1 cellular context compared by ENCODE assay signal in genomic region chr20:50237349-50237748, GRCh38.
TF ChIP-seq lines count a peak whose summit lies in the region.

No MANE protein-coding gene starts in this region.

TF ChIP-seq in HepG2, 621 proteins besides CTCF, POLR2A, EP300 and RAD21 (continued from another document and continues in another):
- TF ChIP-seq, protein P1, sequence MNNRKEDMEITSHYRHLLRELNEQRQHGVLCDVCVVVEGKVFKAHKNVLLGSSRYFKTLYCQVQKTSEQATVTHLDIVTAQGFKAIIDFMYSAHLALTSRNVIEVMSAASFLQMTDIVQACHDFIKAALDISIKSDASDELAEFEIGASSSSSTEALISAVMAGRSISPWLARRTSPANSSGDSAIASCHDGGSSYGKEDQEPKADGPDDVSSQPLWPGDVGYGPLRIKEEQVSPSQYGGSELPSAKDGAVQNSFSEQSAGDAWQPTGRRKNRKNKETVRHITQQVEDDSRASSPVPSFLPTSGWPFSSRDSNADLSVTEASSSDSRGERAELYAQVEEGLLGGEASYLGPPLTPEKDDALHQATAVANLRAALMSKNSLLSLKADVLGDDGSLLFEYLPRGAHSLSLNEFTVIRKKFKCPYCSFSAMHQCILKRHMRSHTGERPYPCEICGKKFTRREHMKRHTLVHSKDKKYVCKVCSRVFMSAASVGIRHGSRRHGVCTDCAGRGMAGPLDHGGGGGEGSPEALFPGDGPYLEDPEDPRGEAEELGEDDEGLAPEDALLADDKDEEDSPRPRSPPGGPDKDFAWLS (CRISPR knock-in tag; IDR thresholded peaks at IDR 0.05; ENCODE audit: borderline replicate concordance) = no peak
- no peak for TF ChIP-seq ZSCAN20 (CRISPR knock-in tag; IDR thresholded peaks at IDR 0.05; ENCODE audit: borderline replicate concordance)
- TF ChIP-seq FOSL2 (CRISPR knock-in tag; IDR thresholded peaks at IDR 0.05) = peak; percentile 44
- no peak for TF ChIP-seq SOX6 (IDR thresholded peaks at IDR 0.05)
- TF ChIP-seq SOX6 (CRISPR knock-in tag; IDR thresholded peaks at IDR 0.05) = peak; percentile 84
- TF ChIP-seq PAWR (CRISPR knock-in tag; IDR thresholded peaks at IDR 0.05; ENCODE audit: borderline replicate concordance) = no peak
- TF ChIP-seq CHCHD3 (CRISPR knock-in tag; IDR thresholded peaks at IDR 0.05) = no peak
- no peak for TF ChIP-seq ZNF136 (CRISPR knock-in tag; IDR thresholded peaks at IDR 0.05; ENCODE audit: low read depth)
- no peak for TF ChIP-seq NAIF1 (CRISPR knock-in tag; IDR thresholded peaks at IDR 0.05; ENCODE audit: borderline replicate concordance)
- TF ChIP-seq, protein P2, sequence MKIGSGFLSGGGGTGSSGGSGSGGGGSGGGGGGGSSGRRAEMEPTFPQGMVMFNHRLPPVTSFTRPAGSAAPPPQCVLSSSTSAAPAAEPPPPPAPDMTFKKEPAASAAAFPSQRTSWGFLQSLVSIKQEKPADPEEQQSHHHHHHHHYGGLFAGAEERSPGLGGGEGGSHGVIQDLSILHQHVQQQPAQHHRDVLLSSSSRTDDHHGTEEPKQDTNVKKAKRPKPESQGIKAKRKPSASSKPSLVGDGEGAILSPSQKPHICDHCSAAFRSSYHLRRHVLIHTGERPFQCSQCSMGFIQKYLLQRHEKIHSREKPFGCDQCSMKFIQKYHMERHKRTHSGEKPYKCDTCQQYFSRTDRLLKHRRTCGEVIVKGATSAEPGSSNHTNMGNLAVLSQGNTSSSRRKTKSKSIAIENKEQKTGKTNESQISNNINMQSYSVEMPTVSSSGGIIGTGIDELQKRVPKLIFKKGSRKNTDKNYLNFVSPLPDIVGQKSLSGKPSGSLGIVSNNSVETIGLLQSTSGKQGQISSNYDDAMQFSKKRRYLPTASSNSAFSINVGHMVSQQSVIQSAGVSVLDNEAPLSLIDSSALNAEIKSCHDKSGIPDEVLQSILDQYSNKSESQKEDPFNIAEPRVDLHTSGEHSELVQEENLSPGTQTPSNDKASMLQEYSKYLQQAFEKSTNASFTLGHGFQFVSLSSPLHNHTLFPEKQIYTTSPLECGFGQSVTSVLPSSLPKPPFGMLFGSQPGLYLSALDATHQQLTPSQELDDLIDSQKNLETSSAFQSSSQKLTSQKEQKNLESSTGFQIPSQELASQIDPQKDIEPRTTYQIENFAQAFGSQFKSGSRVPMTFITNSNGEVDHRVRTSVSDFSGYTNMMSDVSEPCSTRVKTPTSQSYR (CRISPR knock-in tag; IDR thresholded peaks at IDR 0.05; ENCODE audit: borderline replicate concordance) = no peak
- 0 out of 2 replicates have a peak, but pooled peaks have one; percentile 23 for TF ChIP-seq MED1 (CRISPR knock-in tag; IDR thresholded peaks at IDR 0.05)
- peak; percentile 32; the same call in 1 of the 2 replicates for TF ChIP-seq DRAP1 (CRISPR knock-in tag; IDR thresholded peaks at IDR 0.05)
- peak; percentile 27; the same call in 1 of the 2 replicates for TF ChIP-seq TAF1 (CRISPR knock-in tag; IDR thresholded peaks at IDR 0.05)
- TF ChIP-seq ZNF687 (CRISPR knock-in tag; IDR thresholded peaks at IDR 0.05) = peak; percentile 59
- no peak for TF ChIP-seq REL (CRISPR knock-in tag; conservative IDR thresholded peaks at IDR 0.05)
- no peak for TF ChIP-seq MAFK (conservative IDR thresholded peaks at IDR 0.05 in 1 of 2, IDR thresholded peaks at IDR 0.05 in 1 of 2; ENCODE audit: low read length in 2 of 2)
- TF ChIP-seq KLF12 (CRISPR knock-in tag; IDR thresholded peaks at IDR 0.05; ENCODE audit: borderline replicate concordance) = no peak
- no peak for TF ChIP-seq ZNF556 (CRISPR knock-in tag; IDR thresholded peaks at IDR 0.05; ENCODE audit: borderline replicate concordance)
- TF ChIP-seq ZNF282 (IDR thresholded peaks at IDR 0.05; ENCODE audit: partially characterized antibody) = no peak
- no peak for TF ChIP-seq ZFAT (CRISPR knock-in tag; conservative IDR thresholded peaks at IDR 0.05)
- no peak for TF ChIP-seq ZNF598 (CRISPR knock-in tag; IDR thresholded peaks at IDR 0.05; ENCODE audit: borderline replicate concordance)
- no peak for TF ChIP-seq ZNF589 (CRISPR knock-in tag; conservative IDR thresholded peaks at IDR 0.05)
- no peak for TF ChIP-seq ZFP90 (CRISPR knock-in tag; IDR thresholded peaks at IDR 0.05; ENCODE audit: borderline replicate concordance)
- TF ChIP-seq, protein P3, sequence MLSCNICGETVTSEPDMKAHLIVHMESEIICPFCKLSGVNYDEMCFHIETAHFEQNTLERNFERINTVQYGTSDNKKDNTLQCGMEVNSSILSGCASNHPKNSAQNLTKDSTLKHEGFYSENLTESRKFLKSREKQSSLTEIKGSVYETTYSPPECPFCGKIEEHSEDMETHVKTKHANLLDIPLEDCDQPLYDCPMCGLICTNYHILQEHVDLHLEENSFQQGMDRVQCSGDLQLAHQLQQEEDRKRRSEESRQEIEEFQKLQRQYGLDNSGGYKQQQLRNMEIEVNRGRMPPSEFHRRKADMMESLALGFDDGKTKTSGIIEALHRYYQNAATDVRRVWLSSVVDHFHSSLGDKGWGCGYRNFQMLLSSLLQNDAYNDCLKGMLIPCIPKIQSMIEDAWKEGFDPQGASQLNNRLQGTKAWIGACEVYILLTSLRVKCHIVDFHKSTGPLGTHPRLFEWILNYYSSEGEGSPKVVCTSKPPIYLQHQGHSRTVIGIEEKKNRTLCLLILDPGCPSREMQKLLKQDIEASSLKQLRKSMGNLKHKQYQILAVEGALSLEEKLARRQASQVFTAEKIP (CRISPR knock-in tag; IDR thresholded peaks at IDR 0.05; ENCODE audit: borderline replicate concordance) = no peak
- no peak for TF ChIP-seq ZFP62 (CRISPR knock-in tag; IDR thresholded peaks at IDR 0.05)
- TF ChIP-seq POLR2G (IDR thresholded peaks at IDR 0.05; ENCODE audit: low read depth, low read length) = no peak
- no peak for TF ChIP-seq MBNL3 (CRISPR knock-in tag; conservative IDR thresholded peaks at IDR 0.05)
- TF ChIP-seq ZNF839 (CRISPR knock-in tag; IDR thresholded peaks at IDR 0.05; ENCODE audit: borderline replicate concordance) = no peak
- no peak for TF ChIP-seq ZBTB7B (CRISPR knock-in tag; IDR thresholded peaks at IDR 0.05)
- TF ChIP-seq, protein P4, sequence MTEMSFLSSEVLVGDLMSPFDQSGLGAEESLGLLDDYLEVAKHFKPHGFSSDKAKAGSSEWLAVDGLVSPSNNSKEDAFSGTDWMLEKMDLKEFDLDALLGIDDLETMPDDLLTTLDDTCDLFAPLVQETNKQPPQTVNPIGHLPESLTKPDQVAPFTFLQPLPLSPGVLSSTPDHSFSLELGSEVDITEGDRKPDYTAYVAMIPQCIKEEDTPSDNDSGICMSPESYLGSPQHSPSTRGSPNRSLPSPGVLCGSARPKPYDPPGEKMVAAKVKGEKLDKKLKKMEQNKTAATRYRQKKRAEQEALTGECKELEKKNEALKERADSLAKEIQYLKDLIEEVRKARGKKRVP (CRISPR knock-in tag; IDR thresholded peaks at IDR 0.05) = no peak
- TF ChIP-seq ZNF343 (CRISPR knock-in tag; IDR thresholded peaks at IDR 0.05) = no peak
- TF ChIP-seq SNRNP70 (IDR thresholded peaks at IDR 0.05; ENCODE audit: low read depth, low read length) = no peak
- TF ChIP-seq, protein P5, sequence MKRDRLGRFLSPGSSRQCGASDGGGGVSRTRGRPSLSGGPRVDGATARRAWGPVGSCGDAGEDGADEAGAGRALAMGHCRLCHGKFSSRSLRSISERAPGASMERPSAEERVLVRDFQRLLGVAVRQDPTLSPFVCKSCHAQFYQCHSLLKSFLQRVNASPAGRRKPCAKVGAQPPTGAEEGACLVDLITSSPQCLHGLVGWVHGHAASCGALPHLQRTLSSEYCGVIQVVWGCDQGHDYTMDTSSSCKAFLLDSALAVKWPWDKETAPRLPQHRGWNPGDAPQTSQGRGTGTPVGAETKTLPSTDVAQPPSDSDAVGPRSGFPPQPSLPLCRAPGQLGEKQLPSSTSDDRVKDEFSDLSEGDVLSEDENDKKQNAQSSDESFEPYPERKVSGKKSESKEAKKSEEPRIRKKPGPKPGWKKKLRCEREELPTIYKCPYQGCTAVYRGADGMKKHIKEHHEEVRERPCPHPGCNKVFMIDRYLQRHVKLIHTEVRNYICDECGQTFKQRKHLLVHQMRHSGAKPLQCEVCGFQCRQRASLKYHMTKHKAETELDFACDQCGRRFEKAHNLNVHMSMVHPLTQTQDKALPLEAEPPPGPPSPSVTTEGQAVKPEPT (CRISPR knock-in tag; IDR thresholded peaks at IDR 0.05; ENCODE audit: low read depth) = no peak
- no peak for TF ChIP-seq ZNF550 (CRISPR knock-in tag; IDR thresholded peaks at IDR 0.05; ENCODE audit: borderline replicate concordance)
- TF ChIP-seq, protein P6, sequence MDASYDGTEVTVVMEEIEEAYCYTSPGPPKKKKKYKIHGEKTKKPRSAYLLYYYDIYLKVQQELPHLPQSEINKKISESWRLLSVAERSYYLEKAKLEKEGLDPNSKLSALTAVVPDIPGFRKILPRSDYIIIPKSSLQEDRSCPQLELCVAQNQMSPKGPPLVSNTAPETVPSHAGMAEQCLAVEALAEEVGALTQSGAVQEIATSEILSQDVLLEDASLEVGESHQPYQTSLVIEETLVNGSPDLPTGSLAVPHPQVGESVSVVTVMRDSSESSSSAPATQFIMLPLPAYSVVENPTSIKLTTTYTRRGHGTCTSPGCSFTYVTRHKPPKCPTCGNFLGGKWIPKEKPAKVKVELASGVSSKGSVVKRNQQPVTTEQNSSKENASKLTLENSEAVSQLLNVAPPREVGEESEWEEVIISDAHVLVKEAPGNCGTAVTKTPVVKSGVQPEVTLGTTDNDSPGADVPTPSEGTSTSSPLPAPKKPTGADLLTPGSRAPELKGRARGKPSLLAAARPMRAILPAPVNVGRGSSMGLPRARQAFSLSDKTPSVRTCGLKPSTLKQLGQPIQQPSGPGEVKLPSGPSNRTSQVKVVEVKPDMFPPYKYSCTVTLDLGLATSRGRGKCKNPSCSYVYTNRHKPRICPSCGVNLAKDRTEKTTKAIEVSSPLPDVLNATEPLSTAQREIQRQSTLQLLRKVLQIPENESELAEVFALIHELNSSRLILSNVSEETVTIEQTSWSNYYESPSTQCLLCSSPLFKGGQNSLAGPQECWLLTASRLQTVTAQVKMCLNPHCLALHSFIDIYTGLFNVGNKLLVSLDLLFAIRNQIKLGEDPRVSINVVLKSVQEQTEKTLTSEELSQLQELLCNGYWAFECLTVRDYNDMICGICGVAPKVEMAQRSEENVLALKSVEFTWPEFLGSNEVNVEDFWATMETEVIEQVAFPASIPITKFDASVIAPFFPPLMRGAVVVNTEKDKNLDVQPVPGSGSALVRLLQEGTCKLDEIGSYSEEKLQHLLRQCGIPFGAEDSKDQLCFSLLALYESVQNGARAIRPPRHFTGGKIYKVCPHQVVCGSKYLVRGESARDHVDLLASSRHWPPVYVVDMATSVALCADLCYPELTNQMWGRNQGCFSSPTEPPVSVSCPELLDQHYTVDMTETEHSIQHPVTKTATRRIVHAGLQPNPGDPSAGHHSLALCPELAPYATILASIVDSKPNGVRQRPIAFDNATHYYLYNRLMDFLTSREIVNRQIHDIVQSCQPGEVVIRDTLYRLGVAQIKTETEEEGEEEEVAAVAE (CRISPR knock-in tag; IDR thresholded peaks at IDR 0.05; ENCODE audit: borderline replicate concordance) = no peak; the same call in 1 of the 2 replicates
- no peak for TF ChIP-seq ZNF607 (CRISPR knock-in tag; IDR thresholded peaks at IDR 0.05; ENCODE audit: borderline replicate concordance)
- TF ChIP-seq ZNF263 (CRISPR knock-in tag; IDR thresholded peaks at IDR 0.05) = no peak
- no peak for TF ChIP-seq MTERF4 (CRISPR knock-in tag; IDR thresholded peaks at IDR 0.05)
- no peak for TF ChIP-seq ZNF616 (CRISPR knock-in tag; IDR thresholded peaks at IDR 0.05; ENCODE audit: low read depth)
- TF ChIP-seq E2F5 (CRISPR knock-in tag; conservative IDR thresholded peaks at IDR 0.05) = no peak
- TF ChIP-seq ZNF790 (CRISPR knock-in tag; IDR thresholded peaks at IDR 0.05; ENCODE audit: borderline replicate concordance) = no peak
- no peak for TF ChIP-seq RBM22 (optimal IDR thresholded peaks at IDR 0.05; ENCODE audit: low read length)
- TF ChIP-seq SP1 (IDR thresholded peaks at IDR 0.05) = no peak
- TF ChIP-seq SP1 (CRISPR knock-in tag; IDR thresholded peaks at IDR 0.05) = no peak
- TF ChIP-seq ZNF674 (CRISPR knock-in tag; IDR thresholded peaks at IDR 0.05; ENCODE audit: low read depth) = no peak
- no peak for TF ChIP-seq ZNF572 (CRISPR knock-in tag; IDR thresholded peaks at IDR 0.05)
- no peak for TF ChIP-seq ADNP (CRISPR knock-in tag; IDR thresholded peaks at IDR 0.05)
